In genomic region chr5:36392818-36393217, GRCh38 we compare ENCODE assay signal across 12 cellular contexts.
DNase-seq lines count a peak whose midpoint lies in the region; FAIRE-seq and TF ChIP-seq lines count a peak whose summit lies in the region.
"Had no signal": no experiment of that assay in that cellular context is flagged by ENCODE, and none has a peak within 500 bp of the region (broad histone marks: within the 10 kb centered on the region; RNA-seq: fewer than 3 reads in every experiment).

No MANE protein-coding gene starts in this region.

- H3K27me3 ChIP-seq in GM23248 (replicated peaks; ENCODE audit: insufficient read depth), result no peaks in the 10 kb centered on the region
- no peaks in the 10 kb centered on the region for H3K27me3 ChIP-seq in astrocyte (ENCODE audit: insufficient read depth, low read length)

- H3K79me2 ChIP-seq in GM23248 (ENCODE audit: insufficient read depth) (no peaks in the 10 kb centered on the region), astrocyte (ENCODE audit: insufficient read depth, low read length) (no peaks in the 10 kb centered on the region)

- no peaks in the 10 kb centered on the region for H3K9me2 ChIP-seq in GM23248 (ENCODE audit: insufficient read depth)

- H3K9me3 Mint-ChIP-seq in astrocyte (ENCODE audit: unreplicated experiment), result no peaks in the 10 kb centered on the region
- H3K9me3 Mint-ChIP-seq: activated B cell treated with CpG ODN at 0.5 μM for 24 hours; activated naive CD8-positive, alpha-beta T cell treated with anti-CD3 and anti-CD28 coated beads for 36 hours; IgD-negative memory B cell; naive thymus-derived CD4-positive, alpha-beta T cell had no signal

- H3K4me3 ChIP-seq in GM23248 (no peak overlapping the region), astrocyte (ENCODE audit: insufficient read depth, low read depth, low read length) (no peak overlapping the region)

- H3K27ac ChIP-seq in GM23248 (no peak overlapping the region), astrocyte (ENCODE audit: low read depth, low read length) (no peak overlapping the region)

- in situ Hi-C loops in GM23248 (cut with MboI), result no loop called here

- H2AFZ ChIP-seq in GM23248 (no peak overlapping the region; the same call in 1 of the 2 replicates), astrocyte (ENCODE audit: low read depth, low read length) (peak overlapping the region; percentile 17)

- H3K9me3 ChIP-seq in GM23248 (ENCODE audit: low read depth) (no peaks in the 10 kb centered on the region), astrocyte (ENCODE audit: insufficient read depth, low read depth, low read length) (no peaks in the 10 kb centered on the region)

- H3K4me2 ChIP-seq in GM23248 (ENCODE audit: unreplicated experiment) (no peak overlapping the region), astrocyte (ENCODE audit: low read length) (no peak overlapping the region)

- H3F3A ChIP-seq in GM23248 (ENCODE audit: insufficient read depth), result peaks cover 14% of the 10 kb centered on the region; the same call in 1 of the 2 replicates

- no peak for TF ChIP-seq CTCF in astrocyte (IDR thresholded peaks at IDR 0.05; ENCODE audit: insufficient read depth, low read depth, low read length)

- no peaks in the 10 kb centered on the region for H3K36me3 ChIP-seq in GM23248 (ENCODE audit: low read depth)
- H3K36me3 ChIP-seq in astrocyte (ENCODE audit: insufficient read depth, low read length), result no peaks in the 10 kb centered on the region

- H3K27me3 Mint-ChIP-seq in astrocyte (ENCODE audit: low read depth, unreplicated experiment), result no peaks in the 10 kb centered on the region

- H3K9ac ChIP-seq in GM23248 (no peak overlapping the region), astrocyte (ENCODE audit: low read length) (no peak overlapping the region)

- H3K4me1 Mint-ChIP-seq in astrocyte (ENCODE audit: low read depth, unreplicated experiment), result peaks cover 21% of the 10 kb centered on the region
- H3K4me1 Mint-ChIP-seq: activated naive CD8-positive, alpha-beta T cell treated with anti-CD3 and anti-CD28 coated beads for 36 hours had no signal

- no peaks in the 10 kb centered on the region for H3K36me3 Mint-ChIP-seq in astrocyte (ENCODE audit: low read depth, unreplicated experiment)
- H3K36me3 Mint-ChIP-seq: activated naive CD8-positive, alpha-beta T cell treated with anti-CD3 and anti-CD28 coated beads for 36 hours; IgD-negative memory B cell; naive thymus-derived CD4-positive, alpha-beta T cell had no signal

- peak; percentile 89 for DNase-seq in GM23248
- DNase-seq in astrocyte (ENCODE audit: low read depth), result peak; percentile 61
- peak; percentile 22 for DNase-seq in iris pigment epithelial cell (ENCODE audit: low read depth)
- DNase-seq in urothelium cell line (ENCODE audit: low spot score), result peak; percentile 54
- no peak for DNase-seq in pons (ENCODE audit: low spot score)
- DNase-seq in islet precursor cell, result no peak
- no peak for DNase-seq in DMS79 (lab: John Stamatoyannopoulos, UW)
- DNase-seq: activated B cell treated with CpG ODN at 0.5 μM for 24 hours; activated naive CD8-positive, alpha-beta T cell treated with anti-CD3 and anti-CD28 coated beads for 36 hours; naive thymus-derived CD4-positive, alpha-beta T cell; stimulated activated naive CD4-positive, alpha-beta T cell had no signal

- peak; percentile 26 for FAIRE-seq in astrocyte (lab: Jason Lieb, UNC)
- FAIRE-seq in urothelium cell line (lab: Jason Lieb, UNC), result no peak

- H3K4me3 Mint-ChIP-seq in astrocyte (ENCODE audit: unreplicated experiment), result no peak overlapping the region
- H3K4me3 Mint-ChIP-seq: activated B cell treated with CpG ODN at 0.5 μM for 24 hours; activated naive CD8-positive, alpha-beta T cell treated with anti-CD3 and anti-CD28 coated beads for 36 hours; IgD-negative memory B cell; naive thymus-derived CD4-positive, alpha-beta T cell had no signal

- H4K20me1 ChIP-seq in GM23248 (ENCODE audit: insufficient read depth) (no peaks in the 10 kb centered on the region), astrocyte (ENCODE audit: insufficient read depth, low read length) (no peaks in the 10 kb centered on the region)

- no peak overlapping the region for H3K27ac Mint-ChIP-seq in astrocyte (ENCODE audit: unreplicated experiment)
- H3K27ac Mint-ChIP-seq: activated B cell treated with CpG ODN at 0.5 μM for 24 hours; activated naive CD8-positive, alpha-beta T cell treated with anti-CD3 and anti-CD28 coated beads for 36 hours; IgD-negative memory B cell; naive thymus-derived CD4-positive, alpha-beta T cell had no signal

- H3K4me1 ChIP-seq in GM23248 (ENCODE audit: insufficient read depth) (peaks cover 34% of the 10 kb centered on the region), astrocyte (ENCODE audit: insufficient read depth, low read length) (no peaks in the 10 kb centered on the region)

Comparison
In these comparisons a context has a peak if more than half of its experiments do, and no peak if none do; other contexts are left out.
1. DNase-seq: peak in GM23248 (single experiment), astrocyte (single experiment), iris pigment epithelial cell (single experiment) and urothelium cell line (single experiment); none in pons (single experiment), islet precursor cell (single experiment) and DMS79 (single experiment).